In genomic region chr11:23991140-23991539, GRCh38 we compare ENCODE assay signal across 17 cellular contexts.
DNase-seq lines count a peak whose midpoint lies in the region; ATAC-seq and TF ChIP-seq lines count a peak whose summit lies in the region.
"Had no signal": no experiment of that assay in that cellular context is flagged by ENCODE, and none has a peak within 500 bp of the region (broad histone marks: within the 10 kb centered on the region; RNA-seq: fewer than 3 reads in every experiment).

No MANE protein-coding gene starts in this region.

- no peak for TF ChIP-seq CTCF in VCaP (conservative IDR thresholded peaks at IDR 0.05)
- no peak for TF ChIP-seq CTCF in smooth muscle cell (IDR thresholded peaks at IDR 0.05; ENCODE audit: borderline replicate concordance, insufficient read depth, poor library complexity, severe bottlenecking)

- no peak for ATAC-seq in GM18517 (IDR thresholded peaks at IDR 0.05; ENCODE audit: unreplicated experiment)
- ATAC-seq: left lobe of liver; naive thymus-derived CD4-positive, alpha-beta T cell; stimulated activated naive B cell treated with anti-CD40 and anti-IgM and Interleukin-4, amounts not matched to agents 10 μg/mL and 1 μg/mL and 100 μg/mL, for 72 hours; T-cell had no signal

- DNase-seq in NCI-H510A treated with DMSO at 0.1 percent for 48 hours (lab: John Stamatoyannopoulos, UW), result peak; percentile 38
- no peak for DNase-seq in NCI-H510A (lab: John Stamatoyannopoulos, UW)
- DNase-seq in fibroblast of the conjunctiva (ENCODE audit: low read depth), result peak; percentile 62
- DNase-seq in smooth muscle cell (lab: John Stamatoyannopoulos, UW; ENCODE audit: unreplicated experiment), result no peak
- no peak for DNase-seq in glomerular visceral epithelial cell (ENCODE audit: extremely low spot score)
- no peak for DNase-seq in NCI-H526 treated with DMSO at 0.1 percent for 48 hours (lab: John Stamatoyannopoulos, UW)
- DNase-seq: activated CD8-positive, alpha-beta memory T cell treated with anti-CD3 and anti-CD28 coated beads, Interleukin-2, amount 50 U/mL, for 48 hours; activated naive CD4-positive, alpha-beta T cell treated with anti-CD3 and anti-CD28 coated beads, Interleukin-2, amount 50 U/mL, for 16 hours; naive thymus-derived CD4-positive, alpha-beta T cell; NCI-H1105; Peyer's patch; sigmoid colon; stimulated activated naive B cell treated with anti-CD40 and anti-IgM and Interleukin-4, amounts not matched to agents 10 μg/mL and 1 μg/mL and 100 μg/mL, for 72 hours; T-cell had no signal

- no peaks in the 10 kb centered on the region for H3K27me3 ChIP-seq in smooth muscle cell (ENCODE audit: low read depth)
- H3K27me3 ChIP-seq: Peyer's patch, sigmoid colon had no signal

- no peaks in the 10 kb centered on the region for H3K9me3 ChIP-seq in smooth muscle cell (replicated peaks; ENCODE audit: low read depth)
- H3K9me3 ChIP-seq: Peyer's patch, sigmoid colon had no signal

- H3F3A ChIP-seq in smooth muscle cell (ENCODE audit: low read depth), result no peaks in the 10 kb centered on the region

- H3K27ac ChIP-seq in VCaP (peak overlapping the region; percentile 23; the same call in 1 of the 2 replicates), smooth muscle cell (ENCODE audit: low read depth) (no peak overlapping the region)
- H3K27ac ChIP-seq: Peyer's patch, sigmoid colon had no signal

- peak overlapping the region; percentile 85 for H2AFZ ChIP-seq in smooth muscle cell (ENCODE audit: low read depth)

- no peak overlapping the region for H3K4me3 ChIP-seq in smooth muscle cell
- H3K4me3 ChIP-seq: Peyer's patch, sigmoid colon had no signal

- no peak overlapping the region for H3K9ac ChIP-seq in smooth muscle cell (ENCODE audit: low read depth)

- no peaks in the 10 kb centered on the region for H3K79me2 ChIP-seq in smooth muscle cell (ENCODE audit: low read depth)

- peaks cover 32% of the 10 kb centered on the region for H3K4me1 ChIP-seq in smooth muscle cell (ENCODE audit: low read depth)
- H3K4me1 ChIP-seq: Peyer's patch had no signal

- H3K36me3 ChIP-seq in smooth muscle cell (ENCODE audit: low read depth), result no peaks in the 10 kb centered on the region
- H3K36me3 ChIP-seq: Peyer's patch, sigmoid colon had no signal

- 37% methylated on average over 2 of the region's 2 CpGs for WGBS in smooth muscle cell (ENCODE audit: low lambda C conversion rate)

- H3K4me2 ChIP-seq in smooth muscle cell, result peak overlapping the region; percentile 34

- no peaks in the 10 kb centered on the region for H4K20me1 ChIP-seq in smooth muscle cell (ENCODE audit: low read depth)

Comparison
In these comparisons a context has a peak if more than half of its experiments do, and no peak if none do; other contexts are left out.
1. DNase-seq: peak in NCI-H510A treated with DMSO at 0.1 percent for 48 hours (single experiment) and fibroblast of the conjunctiva (single experiment); none in NCI-H510A (single experiment), smooth muscle cell (single experiment), glomerular visceral epithelial cell (single experiment) and NCI-H526 treated with DMSO at 0.1 percent for 48 hours (single experiment).